21 cellular contexts compared by ENCODE assay signal in the genomic region with DNA sequence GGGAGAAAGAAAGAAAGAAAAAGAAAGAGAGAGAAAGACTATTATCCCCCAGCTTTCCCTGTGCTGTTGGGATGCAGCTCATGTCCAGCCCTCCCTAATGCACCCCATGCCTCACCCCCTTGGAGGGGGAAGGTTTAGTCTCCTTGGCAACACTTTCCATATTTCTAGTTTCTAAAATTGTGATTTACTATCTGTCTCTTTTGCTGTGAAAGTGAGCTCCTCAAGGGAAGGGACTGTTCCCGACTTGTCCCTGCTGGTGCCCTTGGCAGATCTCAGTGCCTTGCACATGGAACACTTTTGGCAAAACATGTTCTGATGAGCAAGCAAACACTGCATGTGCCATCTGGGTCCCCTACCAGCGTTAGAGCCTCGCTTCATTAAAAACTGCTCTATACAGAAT. TPM values are rescaled to one million over a fixed set of nuclear protein-coding genes. Genes with fewer than 3 reads are reported as not detected.
DNase-seq lines count a peak whose midpoint lies in the region; ATAC-seq and TF ChIP-seq lines count a peak whose summit lies in the region.
"Had no signal": no experiment of that assay in that cellular context is flagged by ENCODE, and none has a peak within 500 bp of the region (broad histone marks: within the 10 kb centered on the region; RNA-seq: fewer than 3 reads in every experiment).

No MANE protein-coding gene starts in this region.

- H3K4me1 ChIP-seq in tibial nerve, result peaks cover 0 to 42% (median 23%) of the 10 kb centered on the region in 4 donors

- H3K4me1 Mint-ChIP-seq in stimulated activated memory B cell treated with anti-CD40 and anti-IgM and Interleukin-4, amounts not matched to agents 10 μg/mL and 1 μg/mL and 100 μg/mL, for 72 hours, result no peaks in the 10 kb centered on the region

- WGBS in tibial nerve, 2 donors, result 22 to 38% methylated on average over 3 of the region's 3 CpGs

- peaks cover 0 to 12% (median 0%) of the 10 kb centered on the region in 4 donors for H3K9me3 ChIP-seq in tibial nerve
- H3K9me3 ChIP-seq: ascending aorta, lower lobe of right lung had no signal

- H3K4me3 ChIP-seq in tibial nerve, result no peak overlapping the region
- H3K4me3 ChIP-seq: ascending aorta, lower lobe of right lung had no signal

- peak in 1 of 2 donors; percentile 6 for TF ChIP-seq POLR2A in tibial nerve (IDR thresholded peaks at IDR 0.05)

- H3K27ac Mint-ChIP-seq in stimulated activated memory B cell treated with anti-CD40 and anti-IgM and Interleukin-4, amounts not matched to agents 10 μg/mL and 1 μg/mL and 100 μg/mL, for 72 hours, result no peak overlapping the region
- H3K27ac Mint-ChIP-seq: activated naive CD4-positive, alpha-beta T cell treated with anti-CD3 and anti-CD28 coated beads for 36 hours had no signal

- peaks cover 38% of the 10 kb centered on the region for H3K27me3 Mint-ChIP-seq in stimulated activated memory B cell treated with anti-CD40 and anti-IgM and Interleukin-4, amounts not matched to agents 10 μg/mL and 1 μg/mL and 100 μg/mL, for 72 hours

- DNase-seq in NCI-H1694 treated with DMSO at 0.1 percent for 48 hours (lab: John Stamatoyannopoulos, UW) (peak; percentile 73), caudate nucleus (lab: John Stamatoyannopoulos, UW) (peak in 11 of 61 donors; percentile 9 to 36 (median 16)), medulla oblongata (ENCODE audit: extremely low spot score) (peak; percentile 45), tibial nerve (ENCODE audit: low spot score in 2 of 2) (no peak), NCI-H1436 (lab: John Stamatoyannopoulos, UW) (no peak), NCI-H2107 treated with DMSO at 0.1 percent for 48 hours (lab: John Stamatoyannopoulos, UW; ENCODE audit: unreplicated experiment) (no peak)
- DNase-seq: activated CD4-positive, CD25-positive, alpha-beta regulatory T cell; activated CD8-positive, alpha-beta memory T cell treated with anti-CD3 and anti-CD28 coated beads for 24 hours; activated naive CD4-positive, alpha-beta T cell treated with anti-CD3 and anti-CD28 coated beads for 36 hours; activated T-cell treated with anti-CD3 and anti-CD28 coated beads, Interleukin-2, amount 50 U/mL, for 4 hours; DMS79 treated with DMSO at 0.1 percent for 48 hours; KG1; lower lobe of right lung; NCI-H1930; NCI-H510A treated with DMSO at 0.1 percent for 48 hours; occipital lobe; right cardiac atrium; stimulated activated CD4-positive, alpha-beta T cell treated with anti-CD3 and anti-CD28 coated beads, Interleukin-15, amount 100 ng/mL, for 24 hours had no signal

- peaks cover 2% of the 10 kb centered on the region for H3K9me3 Mint-ChIP-seq in stimulated activated memory B cell treated with anti-CD40 and anti-IgM and Interleukin-4, amounts not matched to agents 10 μg/mL and 1 μg/mL and 100 μg/mL, for 72 hours
- H3K9me3 Mint-ChIP-seq: activated naive CD4-positive, alpha-beta T cell treated with anti-CD3 and anti-CD28 coated beads for 36 hours had no signal

- TF ChIP-seq EP300 in tibial nerve (IDR thresholded peaks at IDR 0.05), result peak; percentile 39 to 89

- H3K36me3 Mint-ChIP-seq in stimulated activated memory B cell treated with anti-CD40 and anti-IgM and Interleukin-4, amounts not matched to agents 10 μg/mL and 1 μg/mL and 100 μg/mL, for 72 hours, result peaks cover 5% of the 10 kb centered on the region

- H3K4me3 Mint-ChIP-seq in stimulated activated memory B cell treated with anti-CD40 and anti-IgM and Interleukin-4, amounts not matched to agents 10 μg/mL and 1 μg/mL and 100 μg/mL, for 72 hours, result no peak overlapping the region
- H3K4me3 Mint-ChIP-seq: activated naive CD4-positive, alpha-beta T cell treated with anti-CD3 and anti-CD28 coated beads for 36 hours; activated T-cell treated with anti-CD3 and anti-CD28 coated beads, Interleukin-2, amount 50 U/mL, for 4 hours had no signal

- no peaks in the 10 kb centered on the region for H3K36me3 ChIP-seq in tibial nerve
- H3K36me3 ChIP-seq: ascending aorta, lower lobe of right lung had no signal

- no peak for TF ChIP-seq CTCF in tibial nerve (IDR thresholded peaks at IDR 0.05)

- no peaks in the 10 kb centered on the region for H3K27me3 ChIP-seq in tibial nerve
- H3K27me3 ChIP-seq: ascending aorta had no signal

- H3K27ac ChIP-seq in caudate nucleus (ENCODE audit: low read depth, low read length) (peak overlapping the region; percentile 37), tibial nerve (peak overlapping the region; percentile 26 to 89 (median 75))
- H3K27ac ChIP-seq: ascending aorta, lower lobe of right lung had no signal

- no peak for ATAC-seq in stimulated activated memory B cell treated with anti-CD40 and anti-IgM and Interleukin-4, amounts not matched to agents 10 μg/mL and 1 μg/mL and 100 μg/mL, for 72 hours
- ATAC-seq: activated T-cell treated with anti-CD3 and anti-CD28 coated beads, Interleukin-2, amount 50 U/mL, for 4 hours had no signal

RNA-seq across cellular contexts. Expression of a gene that starts 11.7 kb away (rescaled TPM):
- total RNA-seq in tibial nerve, result 10 to 100 TPM; 19.0 to 37.9 (median 27.7) TPM

RNA-seq across cellular contexts. Expression of a gene that starts 59.6 kb away (rescaled TPM):
- total RNA-seq in tibial nerve, result 100 to 1,000 TPM in 2 of 4 donors, 10 to 100 TPM in 2; 46.2 to 154 (median 101) TPM
- total RNA-seq: activated naive CD4-positive, alpha-beta T cell treated with anti-CD3 and anti-CD28 coated beads for 36 hours; HT-29 had no signal

Comparison
In these comparisons a context has a peak if more than half of its experiments do, and no peak if none do; other contexts are left out.
1. DNase-seq: peak in NCI-H1694 treated with DMSO at 0.1 percent for 48 hours (single experiment) and medulla oblongata (single experiment); none in tibial nerve (0 of 2), NCI-H1436 (single experiment) and NCI-H2107 treated with DMSO at 0.1 percent for 48 hours (single experiment).